In the genomic region with DNA sequence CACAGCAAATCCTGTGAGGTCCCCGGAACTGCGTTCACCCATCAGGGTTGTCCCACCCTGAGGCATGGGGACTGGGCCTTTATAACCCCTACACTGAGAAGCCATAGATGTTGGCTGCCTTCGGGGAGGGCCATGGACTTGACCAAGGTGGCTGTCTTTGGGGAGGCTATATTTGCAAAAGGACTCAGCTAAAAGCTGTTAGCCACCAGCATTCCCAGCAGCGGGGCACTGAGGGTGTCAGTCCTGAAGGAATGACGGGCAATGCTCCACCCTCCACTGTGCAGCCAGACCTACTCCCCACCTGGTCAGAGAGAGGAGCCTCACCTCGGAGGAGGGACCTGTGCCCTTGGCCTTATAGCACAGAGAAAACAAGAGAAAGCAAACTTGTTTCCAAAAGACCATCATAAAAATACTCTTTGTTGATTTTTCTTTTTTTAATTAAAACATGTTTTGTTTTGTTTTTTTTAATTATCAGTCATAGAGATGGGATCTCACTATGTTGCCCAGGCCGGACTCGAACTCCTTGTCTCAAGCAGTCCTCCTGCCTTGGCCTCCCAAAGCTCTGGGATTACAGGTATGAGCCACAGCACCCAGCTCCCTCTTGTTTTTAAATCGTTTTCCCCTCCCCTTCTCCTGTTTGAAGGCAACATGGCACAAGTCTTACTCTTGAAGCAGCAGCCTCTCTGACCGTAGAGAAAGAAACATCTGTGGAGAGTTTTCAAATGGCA, we compare ENCODE assay signal across 24 cellular contexts.
"Had no signal": no experiment of that assay in that cellular context is flagged by ENCODE, and none has a peak within 500 bp of the region (broad histone marks: within the 10 kb centered on the region; RNA-seq: fewer than 3 reads in every experiment).

No MANE protein-coding gene starts in this region.

- H3K27ac Mint-ChIP-seq: activated naive CD8-positive, alpha-beta T cell treated with anti-CD3 and anti-CD28 coated beads, Interleukin-2, amount 50 U/mL, for 24 hours; naive B cell; stimulated activated effector memory CD8-positive, alpha-beta T cell treated with anti-CD3 and anti-CD28 coated beads, Interleukin-12 subunit alpha, Interleukin-12 subunit beta, amount 100 ng/mL, for 72 hours; stimulated activated naive CD8-positive, alpha-beta T cell treated with anti-CD3 and anti-CD28 coated beads, Interleukin-15, amount 100 ng/mL, for 72 hours; T-helper 1 cell treated with Interleukin-12 subunit alpha and Interleukin-12 subunit beta and Interleukin-4 antibody, amounts not matched to agents 30 μg/mL and 1 μg/mL, for 36 hours had no signal

- H3K4me1 ChIP-seq: body of pancreas, gastrocnemius medialis, right lobe of liver, tibial artery had no signal

- H3K9me3 ChIP-seq: body of pancreas, gastrocnemius medialis, right lobe of liver had no signal

- FAIRE-seq: endothelial cell of umbilical vein had no signal

- H3K36me3 Mint-ChIP-seq: naive B cell; stimulated activated effector memory CD8-positive, alpha-beta T cell treated with anti-CD3 and anti-CD28 coated beads, Interleukin-12 subunit alpha, Interleukin-12 subunit beta, amount 100 ng/mL, for 72 hours had no signal

- H3K4me3 ChIP-seq: body of pancreas, gastrocnemius medialis, right lobe of liver, skin epidermis, tibial artery had no signal

- H3K9me3 Mint-ChIP-seq: activated naive CD8-positive, alpha-beta T cell treated with anti-CD3 and anti-CD28 coated beads, Interleukin-2, amount 50 U/mL, for 24 hours; activated T-cell treated with anti-CD3 and anti-CD28 coated beads, Interleukin-2, amount 50 U/mL, for 4 hours; stimulated activated effector memory CD8-positive, alpha-beta T cell treated with anti-CD3 and anti-CD28 coated beads, Interleukin-12 subunit alpha, Interleukin-12 subunit beta, amount 100 ng/mL, for 72 hours; T-helper 1 cell treated with Interleukin-12 subunit alpha and Interleukin-12 subunit beta and Interleukin-4 antibody, amounts not matched to agents 30 μg/mL and 1 μg/mL, for 36 hours had no signal

- H3K27me3 Mint-ChIP-seq: activated naive CD8-positive, alpha-beta T cell treated with anti-CD3 and anti-CD28 coated beads, Interleukin-2, amount 50 U/mL, for 24 hours; stimulated activated naive CD8-positive, alpha-beta T cell treated with anti-CD3 and anti-CD28 coated beads, Interleukin-15, amount 100 ng/mL, for 72 hours had no signal

- H3K27ac ChIP-seq: body of pancreas, gastrocnemius medialis, right lobe of liver, tibial artery had no signal

- H3K36me3 ChIP-seq: gastrocnemius medialis, right lobe of liver, tibial artery had no signal

- DNase-seq: activated CD4-positive, alpha-beta T cell treated with anti-CD3 and anti-CD28 coated beads for 4 hours; activated CD4-positive, alpha-beta T cell treated with anti-CD3 and anti-CD28 coated beads, Interleukin-2, amount 50 U/mL, for 48 hours; activated CD4-positive, CD25-positive, alpha-beta regulatory T cell; activated CD8-positive, alpha-beta memory T cell treated with anti-CD3 and anti-CD28 coated beads, Interleukin-2, amount 50 U/mL, for 48 hours; activated naive CD4-positive, alpha-beta T cell treated with anti-CD3 and anti-CD28 coated beads, Interleukin-2, amount 50 U/mL, for 16 hours; activated naive CD8-positive, alpha-beta T cell treated with anti-CD3 and anti-CD28 coated beads, Interleukin-2, amount 50 U/mL, for 24 hours; activated T-cell treated with anti-CD3 and anti-CD28 coated beads, Interleukin-2, amount 50 U/mL, for 4 hours; anterior cingulate cortex; body of pancreas; caudate nucleus; effector memory CD4-positive, alpha-beta T cell; gastrocnemius medialis; hippocampal formation; naive B cell; occipital lobe; stimulated activated CD4-positive, alpha-beta T cell treated with anti-CD3 and anti-CD28 coated beads, Interleukin-2, amount 100 ng/mL, for 24 hours; stimulated activated naive CD8-positive, alpha-beta T cell treated with anti-CD3 and anti-CD28 coated beads, Interleukin-15, amount 100 ng/mL, for 72 hours; tibial artery had no signal

- H3K4me3 Mint-ChIP-seq: activated naive CD8-positive, alpha-beta T cell treated with anti-CD3 and anti-CD28 coated beads, Interleukin-2, amount 50 U/mL, for 24 hours; activated T-cell treated with anti-CD3 and anti-CD28 coated beads, Interleukin-2, amount 50 U/mL, for 4 hours; stimulated activated effector memory CD8-positive, alpha-beta T cell treated with anti-CD3 and anti-CD28 coated beads, Interleukin-12 subunit alpha, Interleukin-12 subunit beta, amount 100 ng/mL, for 72 hours; stimulated activated naive CD8-positive, alpha-beta T cell treated with anti-CD3 and anti-CD28 coated beads, Interleukin-15, amount 100 ng/mL, for 72 hours; T-helper 1 cell treated with Interleukin-12 subunit alpha and Interleukin-12 subunit beta and Interleukin-4 antibody, amounts not matched to agents 30 μg/mL and 1 μg/mL, for 36 hours had no signal

- ATAC-seq: activated naive CD8-positive, alpha-beta T cell treated with anti-CD3 and anti-CD28 coated beads, Interleukin-2, amount 50 U/mL, for 24 hours; activated T-cell treated with anti-CD3 and anti-CD28 coated beads, Interleukin-2, amount 50 U/mL, for 4 hours; body of pancreas; esophagus mucosa; gastrocnemius medialis; right lobe of liver; stimulated activated effector memory CD8-positive, alpha-beta T cell treated with anti-CD3 and anti-CD28 coated beads, Interleukin-12 subunit alpha, Interleukin-12 subunit beta, amount 100 ng/mL, for 72 hours; stimulated activated naive CD8-positive, alpha-beta T cell treated with anti-CD3 and anti-CD28 coated beads, Interleukin-15, amount 100 ng/mL, for 72 hours had no signal

- H3K27me3 ChIP-seq: body of pancreas, gastrocnemius medialis, right lobe of liver, tibial artery had no signal

- H3K4me1 Mint-ChIP-seq: activated naive CD8-positive, alpha-beta T cell treated with anti-CD3 and anti-CD28 coated beads, Interleukin-2, amount 50 U/mL, for 24 hours; naive B cell; stimulated activated effector memory CD8-positive, alpha-beta T cell treated with anti-CD3 and anti-CD28 coated beads, Interleukin-12 subunit alpha, Interleukin-12 subunit beta, amount 100 ng/mL, for 72 hours; stimulated activated naive CD8-positive, alpha-beta T cell treated with anti-CD3 and anti-CD28 coated beads, Interleukin-15, amount 100 ng/mL, for 72 hours had no signal
